Comparison of ENCODE assay signal across 24 cellular contexts in genomic region chr2:74438248-74438647, GRCh38. TPM values are rescaled to one million over a fixed set of nuclear protein-coding genes. Genes with fewer than 3 reads are reported as not detected.
DNase-seq lines count a peak whose midpoint lies in the region; ATAC-seq, FAIRE-seq and TF ChIP-seq lines count a peak whose summit lies in the region.
"Had no signal": no experiment of that assay in that cellular context is flagged by ENCODE, and none has a peak within 500 bp of the region (broad histone marks: within the 10 kb centered on the region; RNA-seq: fewer than 3 reads in every experiment).

No MANE protein-coding gene starts in this region.

- TF ChIP-seq EP300 in HepG2 (IDR thresholded peaks at IDR 0.05; ENCODE audit: low read depth in 2 of 2, low read length in 2 of 2) (no peak), HepG2 (CRISPR knock-in tag; IDR thresholded peaks at IDR 0.05; ENCODE audit: borderline replicate concordance) (no peak)

- H3K36me3 ChIP-seq in HepG2 (replicated peaks in 1 of 2; ENCODE audit: control insufficient read depth in 1 of 2, insufficient read depth in 2 of 2, low read length in 2 of 2) (peaks cover 25 to 51% of the 10 kb centered on the region in 2 experiments), right lobe of liver (peaks cover 0 to 3% (median 0%) of the 10 kb centered on the region in 4 donors), upper lobe of right lung (no peaks in the 10 kb centered on the region)
- H3K36me3 ChIP-seq: adrenal gland had no signal

- TF ChIP-seq CTCF in HepG2 (CRISPR knock-in tag; IDR thresholded peaks at IDR 0.05) (no peak), right lobe of liver (IDR thresholded peaks at IDR 0.05) (no peak), neural crest cell (conservative IDR thresholded peaks at IDR 0.05) (no peak), upper lobe of right lung (IDR thresholded peaks at IDR 0.05) (no peak)

- H3K9ac ChIP-seq in HepG2 (ENCODE audit: insufficient read depth, low read depth, low read length), result 0 out of 2 replicates have a peak overlapping the region, but pooled peaks have one; percentile 32

- ATAC-seq in HepG2 (no peak), right lobe of liver (no peak), upper lobe of right lung (no peak), GM21515 (IDR thresholded peaks at IDR 0.05; ENCODE audit: unreplicated experiment) (no peak)
- ATAC-seq: left cardiac atrium; stimulated activated effector memory CD8-positive, alpha-beta T cell treated with anti-CD3 and anti-CD28 coated beads, Interleukin-12 subunit alpha, Interleukin-12 subunit beta, amount 100 ng/mL, for 72 hours had no signal

- 0 out of 2 replicates have a peak, but pooled peaks have one; percentile 15 for TF ChIP-seq RAD21 in HepG2 (CRISPR knock-in tag; IDR thresholded peaks at IDR 0.05)

- TF ChIP-seq POLR2A in HepG2 (IDR thresholded peaks at IDR 0.05; ENCODE audit: insufficient read depth in 1 of 2, low read depth in 2 of 2, low read length in 2 of 2) (0 out of 4 replicates have a peak, but pooled peaks of 1 of the 2 experiments have one; percentile 7), right lobe of liver (IDR thresholded peaks at IDR 0.05) (no peak)

- no peak overlapping the region for H3K27ac ChIP-seq in HepG2 (ENCODE audit: extremely low read length, insufficient read depth, low read length)
- H3K27ac ChIP-seq in right lobe of liver, result no peak overlapping the region
- H3K27ac ChIP-seq in cingulate gyrus (ENCODE audit: low read depth, low read length), result peak overlapping the region; percentile 39
- H3K27ac ChIP-seq in upper lobe of right lung, result no peak overlapping the region
- H3K27ac ChIP-seq: adrenal gland had no signal

- H3K4me3 Mint-ChIP-seq in neural crest cell, result peak overlapping the region; percentile 94
- H3K4me3 Mint-ChIP-seq: CD4-positive, alpha-beta memory T cell; stimulated activated effector memory CD8-positive, alpha-beta T cell treated with anti-CD3 and anti-CD28 coated beads, Interleukin-12 subunit alpha, Interleukin-12 subunit beta, amount 100 ng/mL, for 72 hours had no signal

- H3K27me3 Mint-ChIP-seq in neural crest cell (ENCODE audit: low read depth), result peaks cover 23% of the 10 kb centered on the region

- H3K4me2 ChIP-seq in HepG2 (ENCODE audit: low read depth, low read length), result peak overlapping the region; percentile 95

- no peak overlapping the region for H2AFZ ChIP-seq in HepG2 (ENCODE audit: low read length)

- 100% methylated on average over 1 of the region's 1 CpG for WGBS in HepG2 (ENCODE audit: low lambda C conversion rate)
- 100% methylated on average over 1 of the region's 1 CpG for WGBS in right lobe of liver (ENCODE audit: insufficient coverage, low coverage, low lambda C conversion rate, missing lambda C conversion rate)

- peaks cover 50% of the 10 kb centered on the region for H4K20me1 ChIP-seq in HepG2 (ENCODE audit: insufficient read depth, low read length)

- intact Hi-C loops in HepG2 (cut with micrococcal nuclease; ENCODE audit: unreplicated experiment), result no loop called here
- intact Hi-C loops in right lobe of liver (cut with DNase I), result no loop called here
- intact Hi-C loops in upper lobe of right lung (cut with DNase I), result no loop called here

- H3K4me3 ChIP-seq in HepG2 (replicated peaks in 1 of 3; ENCODE audit: insufficient read depth in 1 of 3, low read depth in 2 of 3, low read length in 3 of 3) (peak overlapping the region in 1 of 3 experiments; percentile 1; a peak in 1 of 6 replicates), right lobe of liver (no peak overlapping the region), upper lobe of right lung (no peak overlapping the region)
- H3K4me3 ChIP-seq: adrenal gland had no signal

- CTCF ChIA-PET in HepG2 (lab: Yijun Ruan, JAX; ENCODE audit: low intra/inter-chr PET ratio, low total read pairs), result no interaction called here

- peaks cover 50% of the 10 kb centered on the region for H3K4me1 Mint-ChIP-seq in neural crest cell

- in situ Hi-C loops in HepG2 (cut with HindIII; ENCODE audit: extremely low pct_ligation_motif_present, low pct_unique_long_range_greater_than_20kb), result no loop called here

- peaks cover 80% of the 10 kb centered on the region for H3K79me2 ChIP-seq in HepG2 (ENCODE audit: insufficient read depth, low read length)

- H3K9me3 Mint-ChIP-seq in neural crest cell, result no peaks in the 10 kb centered on the region
- H3K9me3 Mint-ChIP-seq: activated T-helper 2 cell treated with anti-CD3 and anti-CD28 coated beads, Interferon-gamma antibody, Interleukin-2, Interleukin-4, amounts not matched to agents 10 μg/mL and 5 μg/mL and 100 μg/mL, durations not matched to agents 14 hours and 24 hours and 36 hours; CD4-positive, alpha-beta memory T cell; stimulated activated effector memory CD8-positive, alpha-beta T cell treated with anti-CD3 and anti-CD28 coated beads, Interleukin-12 subunit alpha, Interleukin-12 subunit beta, amount 100 ng/mL, for 72 hours had no signal

- H3K36me3 Mint-ChIP-seq in neural crest cell (ENCODE audit: low read depth), result peaks cover 9% of the 10 kb centered on the region
- H3K36me3 Mint-ChIP-seq: CD4-positive, alpha-beta memory T cell; stimulated activated effector memory CD8-positive, alpha-beta T cell treated with anti-CD3 and anti-CD28 coated beads, Interleukin-12 subunit alpha, Interleukin-12 subunit beta, amount 100 ng/mL, for 72 hours had no signal

- no peaks in the 10 kb centered on the region; a peak in 1 of 5 replicates for H3K27me3 ChIP-seq in HepG2 (ENCODE audit: control insufficient read depth in 1 of 2, insufficient read depth in 2 of 2, low read length in 2 of 2)
- no peaks in the 10 kb centered on the region for H3K27me3 ChIP-seq in right lobe of liver
- H3K27me3 ChIP-seq in upper lobe of right lung, result peaks cover 13% of the 10 kb centered on the region

- no peak for FAIRE-seq in HepG2 (lab: Jason Lieb, UNC)
- FAIRE-seq: endometrium, GM19239, urothelium cell line had no signal

- no peak for DNase-seq in HepG2 (ENCODE audit: low spot score)
- no peak for DNase-seq in right lobe of liver
- no peak for DNase-seq in neural crest cell (ENCODE audit: low read depth, low spot score)
- no peak for DNase-seq in upper lobe of right lung
- no peak for DNase-seq in DMS 273 (lab: John Stamatoyannopoulos, UW; ENCODE audit: unreplicated experiment)
- DNase-seq in ecto neural progenitor cell (ENCODE audit: low spot score), result no peak
- DNase-seq: ACHN; activated CD4-positive, CD25-positive, alpha-beta regulatory T cell; adrenal gland; CD4-positive, alpha-beta memory T cell; EL; hippocampal formation; left cardiac atrium; NCI-H1930; NCI-H510A treated with DMSO at 0.1 percent for 48 hours; SHP77; stimulated activated CD4-positive, alpha-beta T cell treated with anti-CD3 and anti-CD28 coated beads, Interleukin-12 subunit alpha, Interleukin-12 subunit beta, amount 100 ng/mL, for 4 hours had no signal

- no TSS peak for BruUV-seq in HepG2 (replicated peaks; lab: Mats Ljungman, UMichigan)

- H3K9me3 ChIP-seq in HepG2 (ENCODE audit: low read length) (no peaks in the 10 kb centered on the region), right lobe of liver (no peaks in the 10 kb centered on the region), upper lobe of right lung (no peaks in the 10 kb centered on the region)
- H3K9me3 ChIP-seq: adrenal gland had no signal

- peaks cover 54% of the 10 kb centered on the region for H3K4me1 ChIP-seq in HepG2 (ENCODE audit: insufficient read depth, low read length)
- H3K4me1 ChIP-seq in right lobe of liver, result peaks cover 0 to 36% (median 12%) of the 10 kb centered on the region in 4 donors
- H3K4me1 ChIP-seq in upper lobe of right lung, result peaks cover 26% of the 10 kb centered on the region

- H3K27ac Mint-ChIP-seq in neural crest cell (ENCODE audit: unreplicated experiment), result peak overlapping the region; percentile 95
- H3K27ac Mint-ChIP-seq: activated T-helper 2 cell treated with anti-CD3 and anti-CD28 coated beads, Interferon-gamma antibody, Interleukin-2, Interleukin-4, amounts not matched to agents 10 μg/mL and 5 μg/mL and 100 μg/mL, durations not matched to agents 14 hours and 24 hours and 36 hours; stimulated activated effector memory CD8-positive, alpha-beta T cell treated with anti-CD3 and anti-CD28 coated beads, Interleukin-12 subunit alpha, Interleukin-12 subunit beta, amount 100 ng/mL, for 72 hours had no signal

- POLR2A ChIA-PET in HepG2 (lab: Yijun Ruan, JAX), result interaction anchor here (5.1 to 11.6 kb wide), 2 partner anchors 10 to 18 kb away, joined by 272 to 342 read pairs; partner anchors contain the start of genes INO80B and WBP1

RNA-seq across cellular contexts. Expression of gene RTKN, which starts 3.5 kb away (rescaled TPM):
- 107 and 159 TPM in 2 replicates for total RNA-seq in HepG2 (2016; rRNA removed; fragmentation: Illumina TruSeq; extraction: Trizol)
- 32.3 and 32.8 TPM in 2 replicates for total RNA-seq in HepG2 (2016; cell fraction: cytosol; rRNA removed; fragmentation: Illumina TruSeq; extraction: Trizol; ENCODE audit: low read depth)
- total RNA-seq in HepG2 (2016; cell fraction: insoluble cytoplasmic fraction; rRNA removed; fragmentation: Illumina TruSeq; extraction: Trizol), result 92.8 and 167 TPM in 2 replicates
- 71.3 and 83.2 TPM in 2 replicates for total RNA-seq in HepG2 (2016; cell fraction: membrane; rRNA removed; fragmentation: Illumina TruSeq; extraction: Trizol)
- 134 and 147 TPM in 2 replicates for total RNA-seq in HepG2 (2016; cell fraction: nucleus; rRNA removed; fragmentation: Illumina TruSeq; extraction: Trizol)
- polyA plus RNA-seq in HepG2 (2011; rRNA removed), result 166 and 187 TPM in 2 replicates
- polyA plus RNA-seq in HepG2 (2011; cell fraction: cytosol; rRNA removed), result 105 and 146 TPM in 2 replicates
- polyA plus RNA-seq in HepG2 (2011; cell fraction: nucleus; rRNA removed), result 693 and 745 TPM in 2 replicates
- 111 and 123 TPM in 2 replicates for polyA plus RNA-seq in HepG2 (2012)
- 19.8 and 20.3 TPM in 2 replicates for polyA plus RNA-seq in HepG2 (2016; cell fraction: cytosol; fragmentation: Illumina TruSeq; extraction: Trizol; ENCODE audit: low read depth)
- 106 and 117 TPM in 2 replicates for polyA plus RNA-seq in HepG2 (2016; cell fraction: insoluble cytoplasmic fraction; fragmentation: Illumina TruSeq; extraction: Trizol; ENCODE audit: low read depth)
- polyA plus RNA-seq in HepG2 (2016; cell fraction: membrane; fragmentation: Illumina TruSeq; extraction: Trizol; ENCODE audit: low read depth), result 48.0 and 54.9 TPM in 2 replicates
- polyA plus RNA-seq in HepG2 (2016; cell fraction: nucleus; fragmentation: Illumina TruSeq; extraction: Trizol; ENCODE audit: insufficient read depth, low read depth), result 311 and 321 TPM in 2 replicates
- polyA minus RNA-seq in HepG2 (2011; rRNA and poly(A)+ RNA removed; ENCODE audit: low replicate concordance), result 14.0 and 202 TPM in 2 replicates
- polyA minus RNA-seq in HepG2 (2011; cell fraction: cytosol; rRNA and poly(A)+ RNA removed), result 51.2 and 66.4 TPM in 2 replicates
- 211 and 223 TPM in 2 replicates for polyA minus RNA-seq in HepG2 (2011; cell fraction: nucleus; rRNA and poly(A)+ RNA removed)
- total RNA-seq in right lobe of liver, result 100 to 1,000 TPM in 2 of 6 experiments, 10 to 100 TPM in 4; 61.5 to 103 (median 83.0) TPM
- total RNA-seq in neural crest cell, result 61.2 and 62.0 TPM in 2 replicates
- total RNA-seq in upper lobe of right lung, result 32.3 TPM
- total RNA-seq: CD4-positive, alpha-beta memory T cell had no signal

RNA-seq across cellular contexts. Expression of gene INO80B, which starts 16.6 kb away (rescaled TPM):
- total RNA-seq in HepG2 (2016; rRNA removed; fragmentation: Illumina TruSeq; extraction: Trizol) (10.0 and 14.5 TPM in 2 replicates), right lobe of liver (10 to 100 TPM in 5 of 6 experiments, 1 to 10 TPM in 1; 3.4 to 20.3 (median 18.8) TPM), neural crest cell (31.3 and 33.1 TPM in 2 replicates), upper lobe of right lung (30.2 TPM)
- total RNA-seq in HepG2 (2016; cell fraction: cytosol; rRNA removed; fragmentation: Illumina TruSeq; extraction: Trizol; ENCODE audit: low read depth), result 5.0 and 7.0 TPM in 2 replicates
- total RNA-seq in HepG2 (2016; cell fraction: insoluble cytoplasmic fraction; rRNA removed; fragmentation: Illumina TruSeq; extraction: Trizol), result 8.7 and 16.5 TPM in 2 replicates
- total RNA-seq in HepG2 (2016; cell fraction: membrane; rRNA removed; fragmentation: Illumina TruSeq; extraction: Trizol), result 9.3 and 10.1 TPM in 2 replicates
- 12.6 and 17.1 TPM in 2 replicates for total RNA-seq in HepG2 (2016; cell fraction: nucleus; rRNA removed; fragmentation: Illumina TruSeq; extraction: Trizol)
- polyA plus RNA-seq in HepG2 (2011; rRNA removed), result 6.2 and 7.9 TPM in 2 replicates
- polyA plus RNA-seq in HepG2 (2011; cell fraction: cytosol; rRNA removed), result 4.5 and 4.9 TPM in 2 replicates
- polyA plus RNA-seq in HepG2 (2011; cell fraction: nucleus; rRNA removed), result 63.6 and 70.4 TPM in 2 replicates
- polyA plus RNA-seq in HepG2 (2012), result 13.1 and 14.4 TPM in 2 replicates
- polyA plus RNA-seq in HepG2 (2016; cell fraction: cytosol; fragmentation: Illumina TruSeq; extraction: Trizol; ENCODE audit: low read depth), result 4.5 and 5.4 TPM in 2 replicates
- 15.4 and 15.7 TPM in 2 replicates for polyA plus RNA-seq in HepG2 (2016; cell fraction: insoluble cytoplasmic fraction; fragmentation: Illumina TruSeq; extraction: Trizol; ENCODE audit: low read depth)
- polyA plus RNA-seq in HepG2 (2016; cell fraction: membrane; fragmentation: Illumina TruSeq; extraction: Trizol; ENCODE audit: low read depth), result 10.1 and 13.1 TPM in 2 replicates
- 30.3 and 40.1 TPM in 2 replicates for polyA plus RNA-seq in HepG2 (2016; cell fraction: nucleus; fragmentation: Illumina TruSeq; extraction: Trizol; ENCODE audit: insufficient read depth, low read depth)
- 2.5 and 7.3 TPM in 2 replicates for polyA minus RNA-seq in HepG2 (2011; rRNA and poly(A)+ RNA removed; ENCODE audit: low replicate concordance)
- 1.3 TPM in 1 of 2 replicates, not detected in the other for polyA minus RNA-seq in HepG2 (2011; cell fraction: cytosol; rRNA and poly(A)+ RNA removed)
- 14.5 and 22.5 TPM in 2 replicates for polyA minus RNA-seq in HepG2 (2011; cell fraction: nucleus; rRNA and poly(A)+ RNA removed)

RNA-seq across cellular contexts. Expression of gene WDR54, which starts 16.7 kb away (rescaled TPM):
- total RNA-seq in HepG2 (2016; rRNA removed; fragmentation: Illumina TruSeq; extraction: Trizol) (1.3 and 2.0 TPM in 2 replicates), right lobe of liver (1 to 10 TPM; 1.6 to 5.3 (median 2.2) TPM), neural crest cell (56.9 and 57.8 TPM in 2 replicates), upper lobe of right lung (8.4 TPM)
- total RNA-seq in HepG2 (2016; cell fraction: cytosol; rRNA removed; fragmentation: Illumina TruSeq; extraction: Trizol; ENCODE audit: low read depth), result 1.5 TPM in 2 replicates
- total RNA-seq in HepG2 (2016; cell fraction: insoluble cytoplasmic fraction; rRNA removed; fragmentation: Illumina TruSeq; extraction: Trizol), result 1.4 and 1.6 TPM in 2 replicates
- total RNA-seq in HepG2 (2016; cell fraction: membrane; rRNA removed; fragmentation: Illumina TruSeq; extraction: Trizol), result 1.1 and 1.4 TPM in 2 replicates
- total RNA-seq in HepG2 (2016; cell fraction: nucleus; rRNA removed; fragmentation: Illumina TruSeq; extraction: Trizol), result 0.66 and 2.7 TPM in 2 replicates
- 12.4 and 17.3 TPM in 2 replicates for polyA plus RNA-seq in HepG2 (2011; rRNA removed)
- polyA plus RNA-seq in HepG2 (2011; cell fraction: cytosol; rRNA removed), result 12.3 and 28.2 TPM in 2 replicates
- polyA plus RNA-seq in HepG2 (2011; cell fraction: nucleus; rRNA removed), result 15.9 and 19.2 TPM in 2 replicates
- 12.9 and 25.5 TPM in 2 replicates for polyA plus RNA-seq in HepG2 (2012)
- polyA plus RNA-seq in HepG2 (2016; cell fraction: cytosol; fragmentation: Illumina TruSeq; extraction: Trizol; ENCODE audit: low read depth), result 1.2 and 1.3 TPM in 2 replicates
- polyA plus RNA-seq in HepG2 (2016; cell fraction: insoluble cytoplasmic fraction; fragmentation: Illumina TruSeq; extraction: Trizol; ENCODE audit: low read depth), result 1.2 TPM in 2 replicates
- 0.55 and 1.1 TPM in 2 replicates for polyA plus RNA-seq in HepG2 (2016; cell fraction: membrane; fragmentation: Illumina TruSeq; extraction: Trizol; ENCODE audit: low read depth)
- 1.7 and 1.8 TPM in 2 replicates for polyA plus RNA-seq in HepG2 (2016; cell fraction: nucleus; fragmentation: Illumina TruSeq; extraction: Trizol; ENCODE audit: insufficient read depth, low read depth)
- 40.5 and 150 TPM in 2 replicates for polyA minus RNA-seq in HepG2 (2011; rRNA and poly(A)+ RNA removed; ENCODE audit: low replicate concordance)
- 4.6 and 10.5 TPM in 2 replicates for polyA minus RNA-seq in HepG2 (2011; cell fraction: cytosol; rRNA and poly(A)+ RNA removed)
- polyA minus RNA-seq in HepG2 (2011; cell fraction: nucleus; rRNA and poly(A)+ RNA removed), result 2.7 and 4.5 TPM in 2 replicates

RNA-seq across cellular contexts. Expression of gene C2orf81, which starts 16.8 kb away (rescaled TPM):
- total RNA-seq in HepG2 (2016; rRNA removed; fragmentation: Illumina TruSeq; extraction: Trizol) (0.13 and 0.15 TPM in 2 replicates), right lobe of liver (under 1 TPM in 5 of 6 experiments, not detected in 1; 0.18 to 0.56 (median 0.31) TPM), neural crest cell (7.3 and 7.9 TPM in 2 replicates), upper lobe of right lung (2.1 TPM)
- total RNA-seq in HepG2 (2016; cell fraction: cytosol; rRNA removed; fragmentation: Illumina TruSeq; extraction: Trizol; ENCODE audit: low read depth), result not detected in 2 replicates
- total RNA-seq in HepG2 (2016; cell fraction: insoluble cytoplasmic fraction; rRNA removed; fragmentation: Illumina TruSeq; extraction: Trizol), result 0.09 TPM in 1 of 2 replicates, not detected in the other
- total RNA-seq in HepG2 (2016; cell fraction: membrane; rRNA removed; fragmentation: Illumina TruSeq; extraction: Trizol), result not detected in 2 replicates
- total RNA-seq in HepG2 (2016; cell fraction: nucleus; rRNA removed; fragmentation: Illumina TruSeq; extraction: Trizol), result 0.16 TPM in 1 of 2 replicates, not detected in the other
- 0.05 and 0.17 TPM in 2 replicates for polyA plus RNA-seq in HepG2 (2011; rRNA removed)
- polyA plus RNA-seq in HepG2 (2011; cell fraction: cytosol; rRNA removed), result 0.12 and 0.13 TPM in 2 replicates
- polyA plus RNA-seq in HepG2 (2011; cell fraction: nucleus; rRNA removed), result 0.21 TPM in 2 replicates
- polyA plus RNA-seq in HepG2 (2012), result 0.13 TPM in 1 of 2 replicates, not detected in the other
- not detected in 2 replicates for polyA plus RNA-seq in HepG2 (2016; cell fraction: cytosol; fragmentation: Illumina TruSeq; extraction: Trizol; ENCODE audit: low read depth)
- polyA plus RNA-seq in HepG2 (2016; cell fraction: insoluble cytoplasmic fraction; fragmentation: Illumina TruSeq; extraction: Trizol; ENCODE audit: low read depth), result 0.16 TPM in 1 of 2 replicates, not detected in the other
- 0.24 and 0.29 TPM in 2 replicates for polyA plus RNA-seq in HepG2 (2016; cell fraction: membrane; fragmentation: Illumina TruSeq; extraction: Trizol; ENCODE audit: low read depth)
- polyA plus RNA-seq in HepG2 (2016; cell fraction: nucleus; fragmentation: Illumina TruSeq; extraction: Trizol; ENCODE audit: insufficient read depth, low read depth), result 0.35 TPM in 1 of 2 replicates, not detected in the other
- polyA minus RNA-seq in HepG2 (2011; rRNA and poly(A)+ RNA removed; ENCODE audit: low replicate concordance), result 0.49 and 0.58 TPM in 2 replicates
- polyA minus RNA-seq in HepG2 (2011; cell fraction: cytosol; rRNA and poly(A)+ RNA removed), result not detected in 2 replicates
- not detected in 2 replicates for polyA minus RNA-seq in HepG2 (2011; cell fraction: nucleus; rRNA and poly(A)+ RNA removed)

RNA-seq across cellular contexts. Expression of gene WBP1, which starts 20.0 kb away (rescaled TPM):
- 26.5 and 38.8 TPM in 2 replicates for total RNA-seq in HepG2 (2016; rRNA removed; fragmentation: Illumina TruSeq; extraction: Trizol)
- 50.0 and 58.3 TPM in 2 replicates for total RNA-seq in HepG2 (2016; cell fraction: cytosol; rRNA removed; fragmentation: Illumina TruSeq; extraction: Trizol; ENCODE audit: low read depth)
- 27.8 and 36.5 TPM in 2 replicates for total RNA-seq in HepG2 (2016; cell fraction: insoluble cytoplasmic fraction; rRNA removed; fragmentation: Illumina TruSeq; extraction: Trizol)
- 61.3 and 76.9 TPM in 2 replicates for total RNA-seq in HepG2 (2016; cell fraction: membrane; rRNA removed; fragmentation: Illumina TruSeq; extraction: Trizol)
- total RNA-seq in HepG2 (2016; cell fraction: nucleus; rRNA removed; fragmentation: Illumina TruSeq; extraction: Trizol), result 25.9 and 29.1 TPM in 2 replicates
- polyA plus RNA-seq in HepG2 (2011; rRNA removed), result 85.7 and 107 TPM in 2 replicates
- 77.8 and 109 TPM in 2 replicates for polyA plus RNA-seq in HepG2 (2011; cell fraction: cytosol; rRNA removed)
- polyA plus RNA-seq in HepG2 (2011; cell fraction: nucleus; rRNA removed), result 406 and 434 TPM in 2 replicates
- 45.0 and 50.3 TPM in 2 replicates for polyA plus RNA-seq in HepG2 (2012)
- 82.9 and 90.6 TPM in 2 replicates for polyA plus RNA-seq in HepG2 (2016; cell fraction: cytosol; fragmentation: Illumina TruSeq; extraction: Trizol; ENCODE audit: low read depth)
- polyA plus RNA-seq in HepG2 (2016; cell fraction: insoluble cytoplasmic fraction; fragmentation: Illumina TruSeq; extraction: Trizol; ENCODE audit: low read depth), result 41.4 and 46.0 TPM in 2 replicates
- polyA plus RNA-seq in HepG2 (2016; cell fraction: membrane; fragmentation: Illumina TruSeq; extraction: Trizol; ENCODE audit: low read depth), result 87.2 and 99.7 TPM in 2 replicates
- 71.0 and 71.7 TPM in 2 replicates for polyA plus RNA-seq in HepG2 (2016; cell fraction: nucleus; fragmentation: Illumina TruSeq; extraction: Trizol; ENCODE audit: insufficient read depth, low read depth)
- 54.1 and 96.5 TPM in 2 replicates for polyA minus RNA-seq in HepG2 (2011; rRNA and poly(A)+ RNA removed; ENCODE audit: low replicate concordance)
- 9.6 and 9.8 TPM in 2 replicates for polyA minus RNA-seq in HepG2 (2011; cell fraction: cytosol; rRNA and poly(A)+ RNA removed)
- 29.4 and 41.2 TPM in 2 replicates for polyA minus RNA-seq in HepG2 (2011; cell fraction: nucleus; rRNA and poly(A)+ RNA removed)
- total RNA-seq in right lobe of liver, result 10 to 100 TPM; 29.6 to 37.6 (median 32.2) TPM
- 86.7 and 89.7 TPM in 2 replicates for total RNA-seq in neural crest cell
- 57.5 TPM for total RNA-seq in upper lobe of right lung
